ENCODE assay signal across 11 cellular contexts in the genomic region with DNA sequence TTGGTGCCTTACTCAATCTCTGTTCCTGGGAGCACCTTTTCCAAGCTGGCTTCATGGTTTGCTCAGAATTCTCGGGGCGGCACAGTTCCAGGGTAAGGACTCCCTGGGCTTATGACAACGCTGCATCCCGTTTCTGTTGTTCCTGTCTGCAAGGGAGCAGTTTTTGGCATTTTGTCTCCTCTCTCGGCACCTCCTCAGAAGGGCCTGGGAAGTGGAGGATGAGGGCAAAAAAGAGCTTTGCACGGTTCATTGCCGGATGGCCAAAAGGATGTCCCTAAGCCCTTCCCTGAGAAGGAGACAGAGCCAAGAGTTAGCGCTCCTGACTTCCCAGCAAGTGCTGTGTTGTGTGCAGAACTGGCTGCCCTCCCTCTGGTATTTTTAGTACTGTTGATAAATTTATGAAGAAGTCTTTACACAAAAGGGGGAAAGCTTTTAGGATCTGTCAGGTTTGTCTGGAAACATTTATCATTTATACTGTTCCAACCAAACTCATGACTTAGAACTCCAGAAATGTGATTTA. TPM values are rescaled to one million over a fixed set of nuclear protein-coding genes. Genes with fewer than 3 reads are reported as not detected.
DNase-seq lines count a peak whose midpoint lies in the region; ATAC-seq, FAIRE-seq and TF ChIP-seq lines count a peak whose summit lies in the region.
"Had no signal": no experiment of that assay in that cellular context is flagged by ENCODE, and none has a peak within 500 bp of the region (broad histone marks: within the 10 kb centered on the region; RNA-seq: fewer than 3 reads in every experiment).

No MANE protein-coding gene starts in this region.

- CTCF ChIA-PET in RWPE1 (lab: Yijun Ruan, JAX) = interaction anchor here (0.7 to 1.8 kb wide), 2 partner anchors 8 to 13 kb away, joined by 3 to 10 read pairs; partner anchors contain the start of gene SRD5A3

- H3K4me3 ChIP-seq in muscle layer of duodenum (ENCODE audit: low read depth in 1 of 2, low read length in 2 of 2) (no peak overlapping the region), upper lobe of right lung (no peak overlapping the region)
- H3K4me3 ChIP-seq: spleen had no signal

- no peaks in the 10 kb centered on the region for H3K27me3 ChIP-seq in muscle layer of duodenum (ENCODE audit: low read depth, low read length)
- no peaks in the 10 kb centered on the region for H3K27me3 ChIP-seq in upper lobe of right lung
- H3K27me3 ChIP-seq: spleen had no signal

- H3K4me1 ChIP-seq in muscle layer of duodenum (ENCODE audit: control insufficient read depth in 1 of 2, insufficient read depth in 2 of 2, low read length in 2 of 2) = peaks cover 5 to 7% of the 10 kb centered on the region in 2 donors
- peaks cover 19% of the 10 kb centered on the region for H3K4me1 ChIP-seq in upper lobe of right lung

- TF ChIP-seq CTCF in RWPE1 (conservative IDR thresholded peaks at IDR 0.05; ENCODE audit: low read depth) (no peak), upper lobe of right lung (IDR thresholded peaks at IDR 0.05) (no peak)

- H3K27ac ChIP-seq in RWPE1 = peak overlapping the region; percentile 65
- H3K27ac ChIP-seq in epithelial cell of prostate = peak overlapping the region; percentile 54
- H3K27ac ChIP-seq in muscle layer of duodenum (ENCODE audit: low read length) = peak overlapping the region; percentile 67
- H3K27ac ChIP-seq in upper lobe of right lung = peak overlapping the region; percentile 65

- no peaks in the 10 kb centered on the region for H3K9me3 ChIP-seq in muscle layer of duodenum (ENCODE audit: control insufficient read depth in 1 of 2, low read length in 2 of 2)
- no peaks in the 10 kb centered on the region for H3K9me3 ChIP-seq in upper lobe of right lung
- H3K9me3 ChIP-seq: spleen had no signal

- ATAC-seq in upper lobe of right lung (no peak), GM21737 (IDR thresholded peaks at IDR 0.05; ENCODE audit: unreplicated experiment) (no peak), GM21367 (IDR thresholded peaks at IDR 0.05; ENCODE audit: unreplicated experiment) (no peak)

- intact Hi-C loops in upper lobe of right lung (cut with DNase I) = no loop called here

- FAIRE-seq in GM19239 (lab: Jason Lieb, UNC) = no peak

- H3K36me3 ChIP-seq in muscle layer of duodenum (ENCODE audit: control insufficient read depth in 1 of 2, insufficient read depth in 2 of 2, low read length in 2 of 2) = peaks cover 0 to 6% of the 10 kb centered on the region in 2 donors
- no peaks in the 10 kb centered on the region for H3K36me3 ChIP-seq in upper lobe of right lung

- POLR2A ChIA-PET in RWPE1 (lab: Yijun Ruan, JAX; ENCODE audit: low non-redundant PET) = no interaction called here

- DNase-seq in RWPE1 (ENCODE audit: low spot score) = no peak
- DNase-seq in epithelial cell of prostate (ENCODE audit: low read depth, low spot score) = no peak
- no peak for DNase-seq in upper lobe of right lung
- no peak for DNase-seq in NCI-H1930 (lab: John Stamatoyannopoulos, UW)
- DNase-seq in GM19239 (ENCODE audit: insufficient read length, low spot score) = no peak
- DNase-seq: DMS 273 treated with DMSO at 0.1 percent for 48 hours, NCI-H1417, spleen had no signal

RNA-seq across cellular contexts. Expression of gene SRD5A3, which starts 13.4 kb away (rescaled TPM):
- total RNA-seq in upper lobe of right lung = 19.6 TPM

RNA-seq across cellular contexts. Expression of gene TMEM165, which starts 36.3 kb away (rescaled TPM):
- 141 TPM for total RNA-seq in upper lobe of right lung
